In the genomic region with DNA sequence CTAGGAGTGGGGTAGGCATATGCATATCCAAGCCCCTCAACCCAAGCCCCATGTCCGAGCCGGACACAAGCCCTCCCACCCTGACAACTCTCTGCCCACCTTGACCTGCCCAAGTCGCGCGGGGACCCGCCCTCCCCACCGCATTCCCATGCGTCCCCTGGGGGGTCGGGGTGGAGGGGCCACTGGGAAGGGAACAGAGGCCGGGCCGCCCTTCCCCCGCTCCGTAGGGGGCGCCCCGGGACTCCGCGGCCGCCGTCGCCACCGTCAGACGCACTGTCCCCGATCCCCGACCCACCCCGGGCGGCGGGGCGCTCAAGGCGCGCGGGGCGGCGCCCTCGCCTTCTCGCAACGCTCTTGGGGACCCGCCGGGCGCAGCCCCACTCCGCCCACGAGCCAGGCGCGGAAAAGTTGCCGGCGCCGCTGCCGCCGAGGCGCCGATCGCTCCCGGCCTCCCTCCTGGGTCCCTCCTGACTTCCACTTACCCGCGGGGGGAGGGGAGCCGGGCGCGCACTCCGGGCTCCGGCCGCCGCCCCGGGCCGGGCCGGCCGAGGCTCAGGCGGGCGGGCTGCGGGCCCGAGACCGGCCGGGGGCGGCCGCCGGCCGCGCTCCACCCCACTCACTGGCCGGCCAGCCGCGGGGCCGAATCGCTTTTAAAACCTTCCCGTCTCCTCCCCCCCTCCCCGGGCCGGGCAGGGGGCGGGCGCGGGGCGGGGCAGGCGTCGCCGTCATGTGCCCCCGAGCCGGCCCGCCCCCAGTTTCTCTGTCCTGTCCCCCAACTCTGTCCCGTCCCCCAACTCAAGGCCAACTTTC, we compare ENCODE assay signal across 8 cellular contexts. TPM values are rescaled to one million over a fixed set of nuclear protein-coding genes. Genes with fewer than 3 reads are reported as not detected.
A peak's percentile ranks its signal among the peaks of the same experiment; 100 is the strongest.
DNase-seq lines count a peak whose midpoint lies in the region; ATAC-seq and TF ChIP-seq lines count a peak whose summit lies in the region.

No MANE protein-coding gene starts in this region.

- H3K27me3 ChIP-seq in PC-9 (ENCODE audit: insufficient read depth, low read depth) (no peaks in the 10 kb centered on the region), neural cell (ENCODE audit: insufficient read depth, low read depth, low read length) (peaks cover 11% of the 10 kb centered on the region), aorta (ENCODE audit: control insufficient read depth in 1 of 2, insufficient read depth in 2 of 2, low read length in 1 of 2) (no peaks in the 10 kb centered on the region)

- peak; percentile 41 for ATAC-seq in aorta (ENCODE audit: low FRiP score)

- intact Hi-C loops in PC-9 (cut with micrococcal nuclease; ENCODE audit: unreplicated experiment), result loop anchor here (1.0 to 10.0 kb wide), 3 partner anchors 9 to 1058 kb away; no protein-coding TSS in a partner anchor
- intact Hi-C loops in aorta (cut with DNase I), result loop anchor here (5.0 to 10.0 kb wide), 2 partner anchors 690 to 1048 kb away; partner anchors contain the start of genes JUNB (in 2 of the 2), IER2 (in 1 of the 2) and STX10 (in 1 of the 2)

- H3K27ac ChIP-seq in PC-9 (peak overlapping the region; percentile 97), neural cell (ENCODE audit: low read length) (no peak overlapping the region), aorta (ENCODE audit: low read depth in 1 of 2, low read length in 2 of 2) (peak overlapping the region; percentile 89 to 99)

- TF ChIP-seq EP300 in neural cell (conservative IDR thresholded peaks at IDR 0.05; ENCODE audit: poor library complexity, severe bottlenecking), result no peak

- CTCF ChIA-PET in PC-9 (lab: Charles Lee), result no interaction called here

- H3F3A ChIP-seq in PC-9 (ENCODE audit: insufficient read depth, low read depth) (peaks cover 81% of the 10 kb centered on the region), neural cell (ENCODE audit: insufficient read depth, low read length, poor library complexity, severe bottlenecking) (no peaks in the 10 kb centered on the region)

- H3K4me1 ChIP-seq in PC-9 (replicated peaks; ENCODE audit: insufficient read depth) (peaks cover 71% of the 10 kb centered on the region), aorta (ENCODE audit: control insufficient read depth in 1 of 2, insufficient read depth in 2 of 2, low read length in 2 of 2) (no peaks in the 10 kb centered on the region)

- H3K9me3 ChIP-seq in PC-9 (ENCODE audit: insufficient read depth, low read depth) (no peaks in the 10 kb centered on the region), neural cell (ENCODE audit: low read length) (no peaks in the 10 kb centered on the region), aorta (ENCODE audit: control insufficient read depth, low read length) (no peaks in the 10 kb centered on the region)

- TF ChIP-seq CTCF in PC-9 (conservative IDR thresholded peaks at IDR 0.05), result no peak; the same call in 1 of the 2 replicates
- no peak for TF ChIP-seq CTCF in foreskin fibroblast (IDR thresholded peaks at IDR 0.05; ENCODE audit: low read depth, low read length)
- peak; percentile 23 for TF ChIP-seq CTCF in neural cell (IDR thresholded peaks at IDR 0.05; ENCODE audit: poor library complexity, severe bottlenecking)

- H3K79me2 ChIP-seq in PC-9 (ENCODE audit: low read depth) (peaks cover 55% of the 10 kb centered on the region), neural cell (replicated peaks; ENCODE audit: insufficient read depth, low read length) (no peaks in the 10 kb centered on the region)

- BruUV-seq in PC-9 (replicated peaks; lab: Mats Ljungman, UMichigan), result no TSS peak

- H3K9me2 ChIP-seq in PC-9 (ENCODE audit: insufficient read depth) (no peaks in the 10 kb centered on the region), neural cell (ENCODE audit: insufficient read depth, low read length) (no peaks in the 10 kb centered on the region)

- peak; percentile 77 for DNase-seq in ACHN
- peak; percentile 56 to 86 for DNase-seq in PC-9
- peak; percentile 65 for DNase-seq in activated gamma-delta T cell treated with Interleukin-2 at 50 U/mL for 16 hours
- peak; percentile 76 to 92 for DNase-seq in foreskin fibroblast
- DNase-seq in aorta, result peak; percentile 92 to 96
- DNase-seq in amniotic stem cell (lab: John Stamatoyannopoulos, UW), result no peak

- H2AFZ ChIP-seq in PC-9 (no peak overlapping the region), neural cell (ENCODE audit: low read depth, low read length) (no peak overlapping the region)

- in situ Hi-C loops in ACHN (cut with HindIII; ENCODE audit: low pct_ligation_motif_present, low pct_unique_long_range_greater_than_20kb, low sequenced_read_pairs), result no loop called here
- in situ Hi-C loops in GM18951 (cut with MboI; ENCODE audit: low sequenced_read_pairs, unreplicated experiment), result no loop called here

- H4K20me1 ChIP-seq in PC-9 (ENCODE audit: insufficient read depth) (peaks cover 24% of the 10 kb centered on the region), neural cell (ENCODE audit: insufficient read depth) (no peaks in the 10 kb centered on the region)

- no peak for TF ChIP-seq RAD21 in neural cell (conservative IDR thresholded peaks at IDR 0.05)

- peak; percentile 98 for TF ChIP-seq POLR2A in GM18951 (IDR thresholded peaks at IDR 0.05; ENCODE audit: extremely low read depth, insufficient read depth, insufficient read length)

- H3K36me3 ChIP-seq in PC-9 (ENCODE audit: low read depth), result peaks cover 4% of the 10 kb centered on the region
- H3K36me3 ChIP-seq in neural cell (ENCODE audit: insufficient read depth, low read length), result no peaks in the 10 kb centered on the region
- H3K36me3 ChIP-seq in aorta (ENCODE audit: control insufficient read depth in 1 of 2, insufficient read depth in 2 of 2, low read length in 1 of 2), result no peaks in the 10 kb centered on the region

- H3K4me3 ChIP-seq in PC-9 (peak overlapping the region; percentile 61), foreskin fibroblast (ENCODE audit: low read depth in 1 of 2, low read length in 2 of 2) (peak overlapping the region; percentile 83 to 93), neural cell (ENCODE audit: low read length) (peak overlapping the region; percentile 50), aorta (ENCODE audit: low read length in 2 of 2) (peak overlapping the region; percentile 73 to 93)

- POLR2A ChIA-PET in PC-9 (lab: Charles Lee; ENCODE audit: unreplicated experiment), result interaction anchor here (1.0 kb wide), 1 partner anchor 9 kb away, joined by 5 read pairs; no protein-coding TSS in a partner anchor

- no peak overlapping the region for H3K9ac ChIP-seq in neural cell (ENCODE audit: low read length)

- H3K4me2 ChIP-seq in PC-9, result peak overlapping the region; percentile 100
- H3K4me2 ChIP-seq in neural cell (ENCODE audit: low read length), result no peak overlapping the region

- 0% methylated on average over 17 to 95 of the region's 95 CpGs for WGBS in aorta, 2 donors

TF ChIP-seq in neural cell, 6 proteins besides CTCF, POLR2A, EP300 and RAD21:
- TF ChIP-seq TAF1 (IDR thresholded peaks at IDR 0.05; ENCODE audit: low read depth) (no peak), EZH2 (IDR thresholded peaks at IDR 0.05; ENCODE audit: borderline replicate concordance, insufficient read depth, low read length, poor library complexity, severe bottlenecking) (no peak), MXI1 (conservative IDR thresholded peaks at IDR 0.05; ENCODE audit: poor library complexity, severe bottlenecking) (no peak), POLR2AphosphoS5 (IDR thresholded peaks at IDR 0.05) (no peak), SMC3 (conservative IDR thresholded peaks at IDR 0.05; ENCODE audit: poor library complexity) (no peak), REST (IDR thresholded peaks at IDR 0.05; ENCODE audit: borderline replicate concordance) (no peak)
TF ChIP-seq in neural cell: peak in this region for 0.

RNA-seq across cellular contexts. Expression of gene NANOS3, which starts 34.4 kb away (rescaled TPM):
- 1.7 and 2.1 TPM in 2 replicates for total RNA-seq in PC-9 (2021)
- polyA plus RNA-seq in neural cell, result 3.2 and 3.8 TPM in 2 replicates
- polyA minus RNA-seq in neural cell, result not detected in 2 replicates
- total RNA-seq in aorta, result 1 to 10 TPM in 1 of 2 donors, not detected in 1; 1.0 TPM
- 1 to 10 TPM in 1 of 2 donors, not detected in 1; 2.5 TPM for polyA plus RNA-seq in aorta

RNA-seq across cellular contexts. Expression of gene ZSWIM4, which starts 47.3 kb away (rescaled TPM):
- total RNA-seq in PC-9 (2021) (15.2 and 15.8 TPM in 2 replicates), aorta (10 to 100 TPM; 11.2 to 12.1 TPM)
- polyA plus RNA-seq in neural cell (4.7 and 6.1 TPM in 2 replicates), aorta (1 to 10 TPM; 2.5 to 3.1 TPM)
- polyA minus RNA-seq in neural cell, result 25.7 and 26.8 TPM in 2 replicates
